26 cellular contexts compared by ENCODE assay signal in the genomic region with DNA sequence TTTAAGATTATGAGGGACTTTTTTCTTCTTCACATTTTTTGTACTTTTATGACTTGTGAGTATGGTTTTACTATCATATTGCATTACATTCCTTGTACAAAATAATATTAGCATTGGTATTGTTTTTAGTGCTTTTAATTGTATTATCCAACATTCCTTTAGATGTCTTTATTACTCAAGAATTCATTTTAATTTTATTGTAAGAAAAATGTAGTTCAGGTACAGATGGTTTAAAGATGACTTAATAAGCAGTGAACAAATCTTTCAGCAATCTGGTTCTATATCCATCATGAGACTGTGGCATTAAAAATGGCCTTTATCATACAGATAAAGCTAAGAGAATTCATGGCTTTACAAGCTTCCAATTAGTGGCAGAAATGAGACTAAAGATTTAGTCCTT.
"Had no signal": no experiment of that assay in that cellular context is flagged by ENCODE, and none has a peak within 500 bp of the region (broad histone marks: within the 10 kb centered on the region; RNA-seq: fewer than 3 reads in every experiment).

No MANE protein-coding gene starts in this region.

- H3K27ac ChIP-seq: stomach, suprapubic skin, testis, thoracic aorta, thyroid gland, tibial artery, tibial nerve, transverse colon, upper lobe of left lung, upper lobe of right lung, uterus, vagina had no signal

- H3K4me3 ChIP-seq: stomach, suprapubic skin, testis, thoracic aorta, thyroid gland, tibial artery, tibial nerve, transverse colon, upper lobe of left lung, upper lobe of right lung, uterus, vagina had no signal

- H3K27me3 ChIP-seq: stomach, suprapubic skin, testis, thyroid gland, tibial artery, tibial nerve, transverse colon, upper lobe of left lung, upper lobe of right lung, uterus, vagina had no signal

- H3K9me3 ChIP-seq: stomach, suprapubic skin, testis, thoracic aorta, thyroid gland, tibial artery, tibial nerve, transverse colon, upper lobe of left lung, upper lobe of right lung, uterus, vagina had no signal

- ATAC-seq: stimulated activated effector memory CD8-positive, alpha-beta T cell treated with anti-CD3 and anti-CD28 coated beads, Interleukin-12 subunit alpha, Interleukin-12 subunit beta, amount 100 ng/mL, for 72 hours; stimulated activated memory B cell treated with anti-CD40 and anti-IgM and Interleukin-4, amounts not matched to agents 10 μg/mL and 1 μg/mL and 100 μg/mL, for 72 hours; stimulated activated naive B cell treated with anti-CD40 and anti-IgM and Interleukin-4, amounts not matched to agents 10 μg/mL and 1 μg/mL and 100 μg/mL, for 72 hours; stimulated activated naive CD8-positive, alpha-beta T cell treated with anti-CD3 and anti-CD28 coated beads, Interleukin-15, amount 100 ng/mL, for 72 hours; stimulated activated naive CD8-positive, alpha-beta T cell treated with anti-CD3 and anti-CD28 coated beads, Interleukin-15, Interleukin-2, amounts not matched to agents 100 U/mL and 50 U/mL, for 24 hours; upper lobe of right lung had no signal

- H3K4me1 ChIP-seq: stomach, suprapubic skin, testis, thyroid gland, transverse colon, upper lobe of right lung, uterus, vagina had no signal

- H3K36me3 ChIP-seq: stomach, suprapubic skin, thoracic aorta, thyroid gland, tibial artery, tibial nerve, transverse colon, upper lobe of left lung, upper lobe of right lung, uterus, vagina had no signal

- DNase-seq: stimulated activated CD4-positive, alpha-beta T cell treated with anti-CD3 and anti-CD28 coated beads, Interleukin-2, amount 100 ng/mL, for 48 hours; stimulated activated CD4-positive, alpha-beta T cell treated with anti-CD3 and anti-CD28 coated beads, Interleukin-4, amount 100 ng/mL, for 1 hour; stimulated activated CD4-positive, alpha-beta T cell treated with anti-CD3 and anti-CD28 coated beads, Interleukin-4, amount 100 ng/mL, for 24 hours; stimulated activated CD4-positive, alpha-beta T cell treated with anti-CD3 and anti-CD28 coated beads, Interleukin-4, amount 100 ng/mL, for 4 hours; stimulated activated CD8-positive, alpha-beta memory T cell treated with anti-CD3 and anti-CD28 coated beads, Interleukin-4, amount 100 ng/mL, for 48 hours; stimulated activated naive B cell treated with anti-CD40 and anti-IgM and Interleukin-4, amounts not matched to agents 10 μg/mL and 1 μg/mL and 100 μg/mL, for 72 hours; stimulated activated naive CD4-positive, alpha-beta T cell; stimulated activated naive CD4-positive, alpha-beta T cell treated with Interleukin-2 at 50 U/mL for 16 hours; stimulated activated naive CD8-positive, alpha-beta T cell treated with anti-CD3 and anti-CD28 coated beads, Interleukin-15, amount 100 ng/mL, for 72 hours; stimulated activated naive CD8-positive, alpha-beta T cell treated with anti-CD3 and anti-CD28 coated beads, Interleukin-15, Interleukin-2, amounts not matched to agents 100 U/mL and 50 U/mL, for 24 hours; stomach; substantia nigra; testis; thyroid gland; tibial artery; transverse colon; trophoblast cell; upper lobe of left lung; upper lobe of right lung; uterus had no signal
